Comparison of ENCODE assay signal across 26 cellular contexts in genomic region chr7:23292623-23293022, GRCh38. TPM values are rescaled to one million over a fixed set of nuclear protein-coding genes. Genes with fewer than 3 reads are reported as not detected.
"Had no signal": no experiment of that assay in that cellular context is flagged by ENCODE, and none has a peak within 500 bp of the region (broad histone marks: within the 10 kb centered on the region; RNA-seq: fewer than 3 reads in every experiment).

No MANE protein-coding gene starts in this region.

- H3K27me3 ChIP-seq: foreskin keratinocyte, hepatocyte, left lung, right atrium auricular region, sigmoid colon, thyroid gland had no signal

- H3K4me2 ChIP-seq: hepatocyte had no signal

- H3K4me3 Mint-ChIP-seq: mesothelial cell of epicardium; naive B cell; natural killer cell treated with Interleukin-12 subunit alpha and Interleukin-12 subunit beta and Interleukin-15 and Interleukin-18, amount 100 ng/mL, for 72 hours; neural crest cell; stimulated activated effector memory CD8-positive, alpha-beta T cell treated with anti-CD3 and anti-CD28 coated beads, Interleukin-12 subunit alpha, Interleukin-12 subunit beta, amount 100 ng/mL, for 72 hours; type B pancreatic cell had no signal

- H3K27ac ChIP-seq: dorsolateral prefrontal cortex, esophagus muscularis mucosa, foreskin keratinocyte, gastroesophageal sphincter, heart left ventricle, hepatocyte, left lung, prostate gland, right atrium auricular region, sigmoid colon, stomach, thyroid gland had no signal

- H3K27me3 Mint-ChIP-seq: natural killer cell treated with Interleukin-12 subunit alpha and Interleukin-12 subunit beta and Interleukin-15 and Interleukin-18, amount 100 ng/mL, for 72 hours had no signal

- H3K4me1 ChIP-seq: esophagus muscularis mucosa, foreskin keratinocyte, gastroesophageal sphincter, heart left ventricle, left lung, prostate gland, right atrium auricular region, sigmoid colon, stomach had no signal

- DNase-seq: dorsolateral prefrontal cortex; effector CD4-positive, alpha-beta T cell; foreskin keratinocyte; heart left ventricle; kidney; left lung; mesenchymal stem cell; mucosa of descending colon; naive B cell; nucleus accumbens; sigmoid colon; stimulated activated CD4-positive, alpha-beta T cell treated with anti-CD3 and anti-CD28 coated beads, Interleukin-2, amount 100 ng/mL, for 24 hours; stimulated activated CD4-positive, alpha-beta T cell treated with anti-CD3 and anti-CD28 coated beads, Interleukin-4, amount 100 ng/mL, for 24 hours; stimulated activated naive CD4-positive, alpha-beta T cell treated with Interleukin-2 at 50 U/mL for 16 hours; stomach; thyroid gland had no signal

- H3K4me1 Mint-ChIP-seq: neural crest cell had no signal

- H3K27ac Mint-ChIP-seq: mesothelial cell of epicardium; naive B cell; natural killer cell treated with Interleukin-12 subunit alpha and Interleukin-12 subunit beta and Interleukin-15 and Interleukin-18, amount 100 ng/mL, for 72 hours; stimulated activated effector memory CD8-positive, alpha-beta T cell treated with anti-CD3 and anti-CD28 coated beads, Interleukin-12 subunit alpha, Interleukin-12 subunit beta, amount 100 ng/mL, for 72 hours; type B pancreatic cell had no signal

- H3K9me3 Mint-ChIP-seq: mesothelial cell of epicardium; naive B cell; natural killer cell treated with Interleukin-12 subunit alpha and Interleukin-12 subunit beta and Interleukin-15 and Interleukin-18, amount 100 ng/mL, for 72 hours; neural crest cell; stimulated activated effector memory CD8-positive, alpha-beta T cell treated with anti-CD3 and anti-CD28 coated beads, Interleukin-12 subunit alpha, Interleukin-12 subunit beta, amount 100 ng/mL, for 72 hours; type B pancreatic cell had no signal

- H2AFZ ChIP-seq: hepatocyte had no signal

- H3K9me3 ChIP-seq: esophagus muscularis mucosa, gastroesophageal sphincter, heart left ventricle, left lung, mucosa of descending colon, prostate gland, right atrium auricular region, sigmoid colon, stomach, thyroid gland had no signal

- H3K36me3 ChIP-seq: esophagus muscularis mucosa, gastroesophageal sphincter, heart left ventricle, left lung, prostate gland, right atrium auricular region, sigmoid colon, stomach, thyroid gland had no signal

- H3K79me2 ChIP-seq: hepatocyte had no signal

- H3K36me3 Mint-ChIP-seq: mesothelial cell of epicardium; natural killer cell treated with Interleukin-12 subunit alpha and Interleukin-12 subunit beta and Interleukin-15 and Interleukin-18, amount 100 ng/mL, for 72 hours; stimulated activated effector memory CD8-positive, alpha-beta T cell treated with anti-CD3 and anti-CD28 coated beads, Interleukin-12 subunit alpha, Interleukin-12 subunit beta, amount 100 ng/mL, for 72 hours; type B pancreatic cell had no signal

- H3K4me3 ChIP-seq: dorsolateral prefrontal cortex, esophagus muscularis mucosa, gastroesophageal sphincter, heart left ventricle, hepatocyte, left lung, mucosa of descending colon, prostate gland, right atrium auricular region, sigmoid colon, stomach, thyroid gland had no signal

- ATAC-seq: foreskin keratinocyte; gastroesophageal sphincter; heart left ventricle; mucosa of descending colon; natural killer cell treated with Interleukin-12 subunit alpha and Interleukin-12 subunit beta and Interleukin-15 and Interleukin-18, amount 100 ng/mL, for 72 hours; stimulated activated effector memory CD8-positive, alpha-beta T cell treated with anti-CD3 and anti-CD28 coated beads, Interleukin-12 subunit alpha, Interleukin-12 subunit beta, amount 100 ng/mL, for 72 hours had no signal

RNA-seq across cellular contexts. Expression of gene GPNMB, which starts 46.0 kb away (rescaled TPM):
- total RNA-seq: natural killer cell treated with Interleukin-12 subunit alpha and Interleukin-12 subunit beta and Interleukin-15 and Interleukin-18, amount 100 ng/mL, for 72 hours; neural crest cell had no signal
